8 cellular contexts compared by ENCODE assay signal in the genomic region with DNA sequence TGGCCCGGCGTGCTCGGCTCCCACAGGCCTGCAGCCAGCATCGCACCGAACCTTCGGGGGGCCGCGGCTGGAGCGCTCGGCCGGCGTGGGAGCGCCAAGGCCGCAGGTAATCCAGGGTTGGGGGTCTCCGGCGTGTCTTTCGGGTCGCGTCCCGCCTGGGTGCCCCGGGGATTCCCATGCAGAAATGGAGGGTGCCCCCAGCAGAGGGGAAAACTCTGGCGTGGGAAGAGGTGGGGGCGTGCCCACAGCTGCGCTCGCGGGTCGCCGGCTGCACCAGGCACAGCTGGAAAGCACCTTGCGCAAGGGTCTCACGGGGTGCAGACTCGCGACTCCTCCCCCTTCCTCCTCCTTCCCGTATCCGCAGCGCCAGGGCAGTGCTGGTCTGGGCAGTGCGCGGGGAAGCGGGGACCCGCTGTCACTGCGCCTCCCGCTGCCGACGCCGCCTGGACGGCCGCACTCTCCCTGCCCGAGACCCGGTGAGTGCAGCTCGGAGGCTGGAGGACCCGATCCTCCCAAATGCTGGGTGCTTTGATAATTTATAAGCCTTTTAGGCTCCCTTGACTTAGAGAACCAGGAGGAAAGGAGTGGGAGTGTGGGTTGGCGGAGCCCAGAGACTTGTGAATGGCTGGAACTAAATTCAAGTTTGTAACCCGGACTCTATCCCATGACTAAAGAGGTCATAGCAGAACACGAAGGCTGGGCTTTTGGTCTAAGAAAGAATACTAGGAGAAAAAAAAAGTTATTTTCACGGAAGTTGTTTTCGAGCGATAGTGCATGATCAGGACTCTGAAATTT. TPM values are rescaled to one million over a fixed set of nuclear protein-coding genes. Genes with fewer than 3 reads are reported as not detected.
A peak's percentile ranks its signal among the peaks of the same experiment; 100 is the strongest.
DNase-seq lines count a peak whose midpoint lies in the region; ATAC-seq and TF ChIP-seq lines count a peak whose summit lies in the region.

No MANE protein-coding gene starts in this region.

- no peaks in the 10 kb centered on the region for H3K27me3 ChIP-seq in CD8-positive, alpha-beta memory T cell (ENCODE audit: insufficient read depth, low read length, poor library complexity, severe bottlenecking)
- H3K27me3 ChIP-seq in right atrium auricular region (no peaks in the 10 kb centered on the region), rectal smooth muscle tissue (ENCODE audit: control insufficient read depth, insufficient read depth, low read length) (no peaks in the 10 kb centered on the region)

- no peak for TF ChIP-seq CTCF in right atrium auricular region (IDR thresholded peaks at IDR 0.05)

- CTCF ChIA-PET in CD8-positive, alpha-beta memory T cell (lab: Charles Lee), result interaction anchor here (0.9 to 9.8 kb wide), 9 partner anchors 10 to 597 kb away, joined by 3 to 81 read pairs (median 4); a partner anchor contains a TSS
- CTCF ChIA-PET in T-cell (lab: Charles Lee), result interaction anchor here in 1 of 2 donors (0.5 to 1.1 kb wide), 3 partner anchors 22 to 1876 kb away, joined by 3 read pairs; no protein-coding TSS in a partner anchor

- POLR2A ChIA-PET in CD8-positive, alpha-beta memory T cell (lab: Charles Lee), result interaction anchor here (0.9 to 2.8 kb wide), 7 partner anchors 16 to 99 kb away, joined by 3 to 22 read pairs (median 3); no protein-coding TSS in a partner anchor
- POLR2A ChIA-PET in T-cell (lab: Charles Lee), result no interaction called here

- DNase-seq in CD8-positive, alpha-beta memory T cell, result peak; percentile 32 to 81 (median 71)
- DNase-seq in T-cell (peak in 31 of 34 experiments; percentile 31 to 74 (median 44)), amygdala (lab: John Stamatoyannopoulos, UW) (peak in 37 of 56 donors; percentile 12 to 65 (median 34)), right atrium auricular region (ENCODE audit: low spot score) (peak; percentile 92), NCI-H2107 (lab: John Stamatoyannopoulos, UW) (no peak)

- H3K36me3 ChIP-seq in CD8-positive, alpha-beta memory T cell (ENCODE audit: insufficient read depth, low read length), result peaks cover 3% of the 10 kb centered on the region
- H3K36me3 ChIP-seq in right atrium auricular region (peaks cover 10% of the 10 kb centered on the region), rectal smooth muscle tissue (ENCODE audit: control insufficient read depth, insufficient read depth, low read length) (peaks cover 4% of the 10 kb centered on the region)

- peak overlapping the region; percentile 61 for H3K4me3 ChIP-seq in CD8-positive, alpha-beta memory T cell (ENCODE audit: low read length)
- H3K4me3 ChIP-seq in right atrium auricular region (peak overlapping the region; percentile 87 to 97), rectal smooth muscle tissue (ENCODE audit: low read length) (peak overlapping the region; percentile 94)

- H3K9me3 Mint-ChIP-seq in CD8-positive, alpha-beta memory T cell, result no peaks in the 10 kb centered on the region
- H3K9me3 Mint-ChIP-seq in T-cell, result no peaks in the 10 kb centered on the region

- H3K27ac ChIP-seq in CD8-positive, alpha-beta memory T cell (ENCODE audit: low read depth, low read length), result peak overlapping the region; percentile 88
- peak overlapping the region; percentile 99 for H3K27ac ChIP-seq in right atrium auricular region
- peak overlapping the region; percentile 92 for H3K27ac ChIP-seq in rectal smooth muscle tissue (ENCODE audit: low read depth, low read length)

- H3K36me3 Mint-ChIP-seq in CD8-positive, alpha-beta memory T cell, result peaks cover 0 to 32% (median 2%) of the 10 kb centered on the region in 3 donors
- no peaks in the 10 kb centered on the region for H3K36me3 Mint-ChIP-seq in T-cell

- peaks cover 40% of the 10 kb centered on the region for H3K4me1 ChIP-seq in CD8-positive, alpha-beta memory T cell (ENCODE audit: insufficient read depth, low read length)
- H3K4me1 ChIP-seq in right atrium auricular region (peaks cover 0 to 65% of the 10 kb centered on the region in 2 donors), rectal smooth muscle tissue (ENCODE audit: control insufficient read depth, insufficient read depth, low read length) (peaks cover 19% of the 10 kb centered on the region)

- H3K9ac ChIP-seq in rectal smooth muscle tissue (ENCODE audit: low read length), result peak overlapping the region; percentile 76

- H3K9me3 ChIP-seq in CD8-positive, alpha-beta memory T cell (ENCODE audit: low read length), result no peaks in the 10 kb centered on the region
- no peaks in the 10 kb centered on the region for H3K9me3 ChIP-seq in right atrium auricular region

- H3K4me3 Mint-ChIP-seq in CD8-positive, alpha-beta memory T cell, result peak overlapping the region; percentile 87 to 98 (median 92)
- H3K4me3 Mint-ChIP-seq in T-cell, result peak overlapping the region; percentile 83 to 84 (median 83)

- peak overlapping the region; percentile 86 to 99 (median 90) for H3K27ac Mint-ChIP-seq in CD8-positive, alpha-beta memory T cell
- peak overlapping the region; percentile 81 to 83 for H3K27ac Mint-ChIP-seq in T-cell

- peaks cover 0 to 6% of the 10 kb centered on the region in 2 donors for H3K27me3 Mint-ChIP-seq in CD8-positive, alpha-beta memory T cell
- H3K27me3 Mint-ChIP-seq in T-cell, result no peaks in the 10 kb centered on the region

- ATAC-seq in GM19463 (IDR thresholded peaks at IDR 0.05; ENCODE audit: unreplicated experiment) (peak; percentile 56), HG03571 (IDR thresholded peaks at IDR 0.05; ENCODE audit: unreplicated experiment) (peak; percentile 36), T-cell (replicated peaks in 1 of 4) (peak; percentile 25 to 53 (median 35))

- peaks cover 54 to 60% (median 56%) of the 10 kb centered on the region in 3 donors for H3K4me1 Mint-ChIP-seq in CD8-positive, alpha-beta memory T cell
- peaks cover 45 to 61% (median 48%) of the 10 kb centered on the region in 3 donors for H3K4me1 Mint-ChIP-seq in T-cell

RNA-seq across cellular contexts. Expression of a gene that starts 0.5 kb away (rescaled TPM):
- total RNA-seq in CD8-positive, alpha-beta memory T cell, result 10 to 100 TPM; 40.3 to 42.6 TPM
- 16.4 TPM for polyA plus RNA-seq in CD8-positive, alpha-beta memory T cell
- total RNA-seq in T-cell, result 10 to 100 TPM in 3 of 5 donors, 1 to 10 TPM in 2; 3.5 to 27.4 (median 11.0) TPM
- total RNA-seq in right atrium auricular region, result 10 to 100 TPM; 10.6 to 18.9 TPM
